In genomic region chr13:109717686-109718085, GRCh38 we compare ENCODE assay signal across 7 cellular contexts.
"Had no signal": no experiment of that assay in that cellular context is flagged by ENCODE, and none has a peak within 500 bp of the region (broad histone marks: within the 10 kb centered on the region; RNA-seq: fewer than 3 reads in every experiment).

No MANE protein-coding gene starts in this region.

- ATAC-seq: GM12878 had no signal

- H3K4me3 ChIP-seq: GM12878 had no signal

- DNase-seq: GDM1, GF-D8 had no signal

- FAIRE-seq: GM12878, GM12891, GM12892, GM18507, GM19239 had no signal
